8 cellular contexts compared by ENCODE assay signal in genomic region chr11:67372993-67373915, GRCh38. TPM values are rescaled to one million over a fixed set of nuclear protein-coding genes. Genes with fewer than 3 reads are reported as not detected.
A peak's percentile ranks its signal among the peaks of the same experiment; 100 is the strongest.
DNase-seq lines count a peak whose midpoint lies in the region; TF ChIP-seq lines count a peak whose summit lies in the region.

Gene CLCF1 (minus strand): TSS chr11:67373598. CDS start chr11:67373539, 59 bp downstream.

- H3K9ac ChIP-seq in muscle layer of colon (ENCODE audit: low read length): no peak within 1 kb of the TSS

- TF ChIP-seq EP300 in suprapubic skin (IDR thresholded peaks at IDR 0.05): no peak

- no peak for TF ChIP-seq CTCF in epithelial cell of esophagus (IDR thresholded peaks at IDR 0.05; ENCODE audit: insufficient read depth, low read depth, low read length, missing control alignments)
- no peak for TF ChIP-seq CTCF in suprapubic skin (IDR thresholded peaks at IDR 0.05)

- peak within 1 kb of the TSS; percentile 52 for H3K4me3 ChIP-seq in epithelial cell of esophagus (ENCODE audit: low read length)
- peak within 1 kb of the TSS; percentile 50 to 75 for H3K4me3 ChIP-seq in muscle layer of colon (ENCODE audit: low read depth in 1 of 2, low read length in 2 of 2)
- H3K4me3 ChIP-seq in suprapubic skin: peak within 1 kb of the TSS; percentile 93

- H3K36me3 ChIP-seq in muscle layer of colon (ENCODE audit: insufficient read depth, low read length) (no peaks in the 10 kb centered on the region), suprapubic skin (no peaks in the 10 kb centered on the region)

- 0% methylated on average over 24 of the region's 88 CpGs for WGBS in suprapubic skin

- H3K27ac ChIP-seq in muscle layer of colon (ENCODE audit: low read depth, low read length): peak within 1 kb of the TSS; percentile 74
- peak within 1 kb of the TSS; percentile 97 for H3K27ac ChIP-seq in suprapubic skin

- H3K4me1 ChIP-seq in muscle layer of colon (ENCODE audit: insufficient read depth, low read length): peaks cover 49% of the 10 kb centered on the region
- H3K4me1 ChIP-seq in suprapubic skin: peaks cover 74% of the 10 kb centered on the region

- peak in 1 of 2 donors; percentile 12 for TF ChIP-seq POLR2A in suprapubic skin (IDR thresholded peaks at IDR 0.05)

- H3K9me3 ChIP-seq in muscle layer of colon (ENCODE audit: low read length) (no peaks in the 10 kb centered on the region), suprapubic skin (no peaks in the 10 kb centered on the region)

- DNase-seq in DMS 273 (lab: John Stamatoyannopoulos, UW; ENCODE audit: unreplicated experiment) (peak; percentile 61), DMS 273 treated with DMSO at 0.1 percent for 48 hours (lab: John Stamatoyannopoulos, UW) (no peak), NCI-H526 (lab: John Stamatoyannopoulos, UW) (peak; percentile 28 to 86), epithelial cell of esophagus (ENCODE audit: low read depth) (peak; percentile 58), suprapubic skin (ENCODE audit: low spot score in 2 of 2) (peak in 1 of 2 donors; percentile 87), putamen (ENCODE audit: low spot score) (no peak)
- DNase-seq in activated CD8-positive, alpha-beta memory T cell treated with anti-CD3 and anti-CD28 coated beads, Interleukin-2, amount 50 U/mL, for 1 hour (ENCODE audit: extremely low read depth): peak; percentile 62

- H3K27me3 ChIP-seq in muscle layer of colon (ENCODE audit: control insufficient read depth in 1 of 2, insufficient read depth in 2 of 2, low read length in 2 of 2): no peaks in the 10 kb centered on the region
- H3K27me3 ChIP-seq in suprapubic skin: no peaks in the 10 kb centered on the region

RNA-seq across cellular contexts. Expression of gene CLCF1, which starts in this region (rescaled TPM):
- 1 to 10 TPM; 2.7 to 5.5 (median 4.0) TPM for total RNA-seq in suprapubic skin

Comparison
In these comparisons a context has a peak if more than half of its experiments do, and no peak if none do; other contexts are left out.
1. DNase-seq: peak in DMS 273 (single experiment), NCI-H526 (2 of 2), activated CD8-positive, alpha-beta memory T cell treated with anti-CD3 and anti-CD28 coated beads, Interleukin-2, amount 50 U/mL, for 1 hour (single experiment) and epithelial cell of esophagus (single experiment); none in DMS 273 treated with DMSO at 0.1 percent for 48 hours (single experiment) and putamen (single experiment).
2. Peak in every context shown above with its lines, with median percentiles within 50 percentile points of each other: H3K4me3 ChIP-seq.